23 cellular contexts compared by ENCODE assay signal in genomic region chr16:48374255-48374654, GRCh38. TPM values are rescaled to one million over a fixed set of nuclear protein-coding genes. Genes with fewer than 3 reads are reported as not detected.
DNase-seq lines count a peak whose midpoint lies in the region; ATAC-seq, FAIRE-seq and TF ChIP-seq lines count a peak whose summit lies in the region.
"Had no signal": no experiment of that assay in that cellular context is flagged by ENCODE, and none has a peak within 500 bp of the region (broad histone marks: within the 10 kb centered on the region; RNA-seq: fewer than 3 reads in every experiment).

No MANE protein-coding gene starts in this region.

- no peak for TF ChIP-seq CTCF in Loucy (conservative IDR thresholded peaks at IDR 0.05; ENCODE audit: low read length)
- TF ChIP-seq CTCF in K562 (IDR thresholded peaks at IDR 0.05 in 2 of 3, conservative IDR thresholded peaks at IDR 0.05 in 1 of 3; ENCODE audit: insufficient read depth in 2 of 3, low read depth in 1 of 3, low read length in 3 of 3) = no peak
- no peak for TF ChIP-seq CTCF in smooth muscle cell (IDR thresholded peaks at IDR 0.05; ENCODE audit: borderline replicate concordance, insufficient read depth, poor library complexity, severe bottlenecking)

- H3K4me3 ChIP-seq in GM23248 (no peak overlapping the region), Loucy (ENCODE audit: low read length, poor library complexity, severe bottlenecking) (no peak overlapping the region), K562 (no peak overlapping the region), smooth muscle cell (no peak overlapping the region)
- H3K4me3 ChIP-seq: HAP-1, SK-N-MC had no signal

- H3K9me1 ChIP-seq in K562 (ENCODE audit: control insufficient read depth, insufficient read depth, low read length) = no peaks in the 10 kb centered on the region

- H3K27me3 ChIP-seq in GM23248 (replicated peaks; ENCODE audit: insufficient read depth) = no peaks in the 10 kb centered on the region
- no peaks in the 10 kb centered on the region for H3K27me3 ChIP-seq in Loucy (ENCODE audit: insufficient read depth, low read length, poor library complexity, severe bottlenecking)
- no peaks in the 10 kb centered on the region for H3K27me3 ChIP-seq in K562 (ENCODE audit: control insufficient read depth in 2 of 2, insufficient read depth in 2 of 2, low read length in 2 of 2)
- no peaks in the 10 kb centered on the region for H3K27me3 ChIP-seq in smooth muscle cell (ENCODE audit: low read depth)
- H3K27me3 ChIP-seq: BE2C had no signal

- CTCF ChIA-PET in K562 (lab: Yijun Ruan, JAX; ENCODE audit: low intra/inter-chr PET ratio) = no interaction called here
- CTCF ChIA-PET in HEK293T (lab: Yijun Ruan, JAX) = no interaction called here

- intact Hi-C loops in K562 (cut with micrococcal nuclease) = no loop called here

- H3K27ac ChIP-seq in GM23248 = no peak overlapping the region
- no peak overlapping the region for H3K27ac ChIP-seq in K562 (ENCODE audit: extremely low read depth, low read depth, low read length)
- H3K27ac ChIP-seq in smooth muscle cell (ENCODE audit: low read depth) = no peak overlapping the region
- H3K27ac ChIP-seq: RWPE1, SK-N-MC had no signal

- H2AFZ ChIP-seq in GM23248 = no peak overlapping the region
- no peak overlapping the region for H2AFZ ChIP-seq in Loucy (ENCODE audit: low read length)
- H2AFZ ChIP-seq in K562 (ENCODE audit: low read depth, low read length) = no peak overlapping the region
- no peak overlapping the region for H2AFZ ChIP-seq in smooth muscle cell (ENCODE audit: low read depth)

- H3K9ac ChIP-seq in GM23248 (no peak overlapping the region), Loucy (ENCODE audit: low read depth, low read length, poor library complexity, severe bottlenecking) (no peak overlapping the region), K562 (ENCODE audit: insufficient read depth in 1 of 2, low read depth in 2 of 2, low read length in 2 of 2) (no peak overlapping the region), smooth muscle cell (ENCODE audit: low read depth) (no peak overlapping the region)

- H3K36me3 ChIP-seq in GM23248 (ENCODE audit: low read depth) (no peaks in the 10 kb centered on the region), Loucy (ENCODE audit: insufficient read depth, low read length) (no peaks in the 10 kb centered on the region), K562 (ENCODE audit: control insufficient read depth, insufficient read depth, low read length) (no peaks in the 10 kb centered on the region), smooth muscle cell (ENCODE audit: low read depth) (no peaks in the 10 kb centered on the region)
- H3K36me3 ChIP-seq: BE2C, HAP-1 had no signal

- H3K79me2 ChIP-seq in GM23248 (ENCODE audit: insufficient read depth) (peaks cover 100% of the 10 kb centered on the region), Loucy (ENCODE audit: insufficient read depth, low read length) (peaks cover 98% of the 10 kb centered on the region), K562 (ENCODE audit: control insufficient read depth, insufficient read depth, low read length) (peaks cover 96% of the 10 kb centered on the region), smooth muscle cell (ENCODE audit: low read depth) (peaks cover 100% of the 10 kb centered on the region)

- H3K9me3 ChIP-seq in GM23248 (ENCODE audit: low read depth) (no peaks in the 10 kb centered on the region), Loucy (ENCODE audit: insufficient read depth, low read depth, low read length) (no peaks in the 10 kb centered on the region), K562 (replicated peaks; ENCODE audit: control insufficient read depth, insufficient read depth, low read depth, low read length) (no peaks in the 10 kb centered on the region), smooth muscle cell (replicated peaks; ENCODE audit: low read depth) (no peaks in the 10 kb centered on the region)
- H3K9me3 ChIP-seq: BE2C, HAP-1 had no signal

- BruUV-seq in K562 (replicated peaks; lab: Mats Ljungman, UMichigan) = no TSS peak

- H3F3A ChIP-seq in GM23248 (ENCODE audit: insufficient read depth) (peaks cover 13% of the 10 kb centered on the region; the same call in 1 of the 2 replicates), Loucy (ENCODE audit: low read depth) (no peaks in the 10 kb centered on the region), smooth muscle cell (ENCODE audit: low read depth) (peaks cover 3% of the 10 kb centered on the region)

- H3K9me2 ChIP-seq in GM23248 (ENCODE audit: insufficient read depth) (no peaks in the 10 kb centered on the region), Loucy (replicated peaks; ENCODE audit: low read depth, low read length) (no peaks in the 10 kb centered on the region)

- no peak for TF ChIP-seq EP300 in K562 (IDR thresholded peaks at IDR 0.05; ENCODE audit: low read length)

- H4K20me1 ChIP-seq in GM23248 (ENCODE audit: insufficient read depth) (peaks cover 16% of the 10 kb centered on the region), Loucy (ENCODE audit: insufficient read depth, low read length, poor library complexity, severe bottlenecking) (peaks cover 99% of the 10 kb centered on the region), K562 (replicated peaks; ENCODE audit: control insufficient read depth, insufficient read depth, low read length) (peaks cover 23% of the 10 kb centered on the region), smooth muscle cell (ENCODE audit: low read depth) (peaks cover 100% of the 10 kb centered on the region)

- WGBS in GM23248 (ENCODE audit: low coverage in 1 of 2, low lambda C conversion rate in 2 of 2, missing lambda C conversion rate in 2 of 2), 2 experiments = 79 to 85% methylated on average over 2 of the region's 2 CpGs
- WGBS in K562 (ENCODE audit: insufficient coverage, low coverage, missing lambda C conversion rate) = 0% methylated on average over 2 of the region's 2 CpGs
- WGBS in smooth muscle cell (ENCODE audit: low lambda C conversion rate) = 84% methylated on average over 2 of the region's 2 CpGs

- H3K4me2 ChIP-seq in GM23248 (ENCODE audit: unreplicated experiment) = peak overlapping the region; percentile 21
- peak overlapping the region; percentile 50 for H3K4me2 ChIP-seq in Loucy (ENCODE audit: low read depth, low read length, poor library complexity, severe bottlenecking)
- peak overlapping the region; percentile 32; the same call in 1 of the 2 replicates for H3K4me2 ChIP-seq in K562 (ENCODE audit: insufficient read depth, low read length)
- H3K4me2 ChIP-seq in smooth muscle cell = peak overlapping the region; percentile 8

- in situ Hi-C loops in GM23248 (cut with MboI) = no loop called here
- in situ Hi-C loops in K562 (cut with MboI) = no loop called here

- POLR2A ChIA-PET in K562 (lab: Yijun Ruan, JAX) (interaction anchor here (0.9 to 5.2 kb wide), 4 partner anchors 8 to 114 kb away, joined by 3 to 48 read pairs (median 7); partner anchors contain the start of gene SIAH1), HEK293T (lab: Yijun Ruan, JAX) (no interaction called here)

- peaks cover 44% of the 10 kb centered on the region for H3K4me1 ChIP-seq in GM23248 (ENCODE audit: insufficient read depth)
- H3K4me1 ChIP-seq in Loucy (ENCODE audit: insufficient read depth, low read length, poor library complexity, severe bottlenecking) = peaks cover 33% of the 10 kb centered on the region
- H3K4me1 ChIP-seq in K562 (replicated peaks in 1 of 2; ENCODE audit: control insufficient read depth in 2 of 2, insufficient read depth in 2 of 2, low read length in 2 of 2) = peaks cover 13 to 28% of the 10 kb centered on the region in 2 experiments; a peak in 4 of 5 replicates
- H3K4me1 ChIP-seq in smooth muscle cell (ENCODE audit: low read depth) = peaks cover 11% of the 10 kb centered on the region

- peak; percentile 34; the same call in 2 of the 3 replicates for ATAC-seq in K562
- ATAC-seq: T-cell had no signal

- no peak for TF ChIP-seq POLR2A in K562 (conservative IDR thresholded peaks at IDR 0.05)
- TF ChIP-seq POLR2A in GM12892 (IDR thresholded peaks at IDR 0.05; ENCODE audit: low read depth, low read length) = no peak

- no peak for TF ChIP-seq RAD21 in K562 (CRISPR knock-in tag; conservative IDR thresholded peaks at IDR 0.05 in 1 of 2, IDR thresholded peaks at IDR 0.05 in 1 of 2)

- FAIRE-seq in K562 (lab: Jason Lieb, UNC) (peak; percentile 56), GM12892 (lab: Jason Lieb, UNC) (no peak)
- FAIRE-seq: HTR-8/SVneo had no signal

- DNase-seq in GM23248 (no peak), K562 (ENCODE audit: extremely low read depth in 1 of 4, low spot score in 3 of 4) (peak in 1 of 4 experiments; percentile 23), smooth muscle cell (lab: John Stamatoyannopoulos, UW; ENCODE audit: unreplicated experiment) (no peak), GM12892 (ENCODE audit: insufficient read length) (no peak), HEK293T (ENCODE audit: extremely low spot score) (no peak), NCI-H146 treated with DMSO at 0.1 percent for 48 hours (lab: John Stamatoyannopoulos, UW; ENCODE audit: unreplicated experiment) (no peak)
- DNase-seq: BE2C, EL, GF-D8, MM.1S, NCI-H1092, NCI-H1436 treated with DMSO at 0.1 percent for 48 hours, NCI-H2029, NCI-H2227 treated with DMSO at 0.1 percent for 48 hours, NCI-H510A treated with DMSO at 0.1 percent for 48 hours, NCI-H748 treated with DMSO at 0.1 percent for 48 hours, SHP77 treated with DMSO at 0.1 percent for 48 hours, T-cell had no signal

TF ChIP-seq in K562, 482 proteins besides CTCF, POLR2A, EP300 and RAD21 (continues in another document):
- TF ChIP-seq CBFA2T2 (conservative IDR thresholded peaks at IDR 0.05) = no peak

RNA-seq across cellular contexts. Expression of gene SIAH1, which starts 11.0 kb away (rescaled TPM):
- total RNA-seq in GM23248 (2014; rRNA removed; shearing (Covaris generic)) = 24.4 and 24.9 TPM in 2 replicates
- 29.9 and 31.0 TPM in 2 replicates for polyA plus RNA-seq in GM23248 (2016; fragmentation: Nextera tagmentation; extraction: Ambion mirVana)
- total RNA-seq in K562 (2011; cell fraction: chromatin; rRNA removed; ENCODE audit: low replicate concordance) = 28.3 and 61.3 TPM in 2 replicates
- 17.8 and 25.7 TPM in 2 replicates for total RNA-seq in K562 (2011; cell fraction: nucleolus; rRNA removed)
- total RNA-seq in K562 (2011; cell fraction: nucleoplasm; rRNA removed) = 37.4 and 58.5 TPM in 2 replicates
- total RNA-seq in K562 (2014; rRNA removed) = 10.9 and 11.2 TPM in 2 replicates
- total RNA-seq in K562 (2014; rRNA removed; fragmentation: Illumina TruSeq; extraction: Trizol) = 14.3 and 17.4 TPM in 2 replicates
- 12.5 and 12.7 TPM in 2 replicates for total RNA-seq in K562 (2015; rRNA removed; fragmentation: Illumina TruSeq; extraction: Trizol)
- total RNA-seq in K562 (2021) = 11.9 and 13.7 TPM in 2 replicates
- 11.7 and 13.0 TPM in 2 replicates for polyA plus RNA-seq in K562 (2011; rRNA removed)
- 9.5 and 11.8 TPM in 2 replicates for polyA plus RNA-seq in K562 (2011; cell fraction: cytosol; rRNA removed)
- polyA plus RNA-seq in K562 (2011; cell fraction: nucleus; rRNA removed) = 9.6 and 15.1 TPM in 2 replicates
- polyA plus RNA-seq in K562 (2012) = 9.5 and 13.5 TPM in 2 replicates
- polyA plus RNA-seq in K562 (2014; fragmentation: Illumina TruSeq; extraction: Trizol) = 13.1 and 13.5 TPM in 2 replicates
- polyA plus RNA-seq in K562 (2014; fragmentation: Nextera tagmentation; extraction: Ambion mirVana) = 1 to 10 TPM; 4.1 to 6.5 TPM
- polyA plus RNA-seq in K562 (2014; rRNA removed) = 9.6 and 14.0 TPM in 2 replicates
- polyA minus RNA-seq in K562 (2011; rRNA and poly(A)+ RNA removed) = 18.0 and 18.4 TPM in 2 replicates
- 6.7 and 9.7 TPM in 2 replicates for polyA minus RNA-seq in K562 (2011; cell fraction: cytosol; rRNA and poly(A)+ RNA removed)
- 9.2 and 18.0 TPM in 2 replicates for polyA minus RNA-seq in K562 (2011; cell fraction: nucleus; rRNA and poly(A)+ RNA removed)
- total RNA-seq in smooth muscle cell = 30.7 and 34.0 TPM in 2 replicates
- polyA plus RNA-seq in smooth muscle cell = 21.3 and 24.5 TPM in 2 replicates
- 15.3 TPM for polyA plus RNA-seq in GM12892 (2012; ENCODE audit: missing spikeins)
